Comparison of ENCODE assay signal across 29 cellular contexts in genomic region chr3:82461049-82461889, GRCh38.
"Had no signal": no experiment of that assay in that cellular context is flagged by ENCODE, and none has a peak within 500 bp of the region (broad histone marks: within the 10 kb centered on the region; RNA-seq: fewer than 3 reads in every experiment).

No MANE protein-coding gene starts in this region.

- H3K4me1 Mint-ChIP-seq: activated naive CD8-positive, alpha-beta T cell treated with anti-CD3 and anti-CD28 coated beads, Interleukin-2, amount 50 U/mL, for 24 hours; natural killer cell; stimulated activated effector memory CD8-positive, alpha-beta T cell treated with anti-CD3 and anti-CD28 coated beads, Interleukin-12 subunit alpha, Interleukin-12 subunit beta, amount 100 ng/mL, for 72 hours; stimulated activated naive CD8-positive, alpha-beta T cell treated with anti-CD3 and anti-CD28 coated beads, Interleukin-15, amount 100 ng/mL, for 72 hours had no signal

- H3K9me3 ChIP-seq: body of pancreas, gastroesophageal sphincter, suprapubic skin, tibial nerve had no signal

- H2AFZ ChIP-seq: parathyroid adenoma had no signal

- H3K27ac Mint-ChIP-seq: activated CD4-positive, alpha-beta memory T cell treated with anti-CD3 and anti-CD28 coated beads for 36 hours; activated naive CD8-positive, alpha-beta T cell treated with anti-CD3 and anti-CD28 coated beads, Interleukin-2, amount 50 U/mL, for 24 hours; endodermal cell; natural killer cell; stimulated activated effector memory CD8-positive, alpha-beta T cell treated with anti-CD3 and anti-CD28 coated beads, Interleukin-12 subunit alpha, Interleukin-12 subunit beta, amount 100 ng/mL, for 72 hours; stimulated activated naive CD8-positive, alpha-beta T cell treated with anti-CD3 and anti-CD28 coated beads, Interleukin-15, amount 100 ng/mL, for 72 hours had no signal

- DNase-seq: activated CD4-positive, alpha-beta memory T cell treated with anti-CD3 and anti-CD28 coated beads for 36 hours; activated CD4-positive, alpha-beta T cell treated with anti-CD3 and anti-CD28 coated beads for 4 hours; activated CD4-positive, CD25-positive, alpha-beta regulatory T cell; activated effector memory CD4-positive, alpha-beta T cell treated with anti-CD3 and anti-CD28 coated beads, Interleukin-2, amount 50 U/mL, for 16 hours; activated naive CD4-positive, alpha-beta T cell treated with anti-CD3 and anti-CD28 coated beads, Interleukin-2, amount 50 U/mL, for 16 hours; activated naive CD8-positive, alpha-beta T cell treated with anti-CD3 and anti-CD28 coated beads, Interleukin-2, amount 50 U/mL, for 24 hours; anterior cingulate cortex; body of pancreas; cortex of kidney; endodermal cell; head of caudate nucleus; hypothalamus; islet precursor cell; left colon; natural killer cell; nucleus accumbens; small intestine; stimulated activated CD4-positive, alpha-beta T cell treated with anti-CD3 and anti-CD28 coated beads, Interleukin-2, amount 100 ng/mL, for 24 hours; stimulated activated naive CD8-positive, alpha-beta T cell treated with anti-CD3 and anti-CD28 coated beads, Interleukin-15, amount 100 ng/mL, for 72 hours; T1000 had no signal

- H3K36me3 Mint-ChIP-seq: activated CD4-positive, alpha-beta memory T cell treated with anti-CD3 and anti-CD28 coated beads for 36 hours; stimulated activated effector memory CD8-positive, alpha-beta T cell treated with anti-CD3 and anti-CD28 coated beads, Interleukin-12 subunit alpha, Interleukin-12 subunit beta, amount 100 ng/mL, for 72 hours had no signal

- H3K27me3 Mint-ChIP-seq: activated CD4-positive, alpha-beta memory T cell treated with anti-CD3 and anti-CD28 coated beads for 36 hours; activated naive CD8-positive, alpha-beta T cell treated with anti-CD3 and anti-CD28 coated beads, Interleukin-2, amount 50 U/mL, for 24 hours; stimulated activated naive CD8-positive, alpha-beta T cell treated with anti-CD3 and anti-CD28 coated beads, Interleukin-15, amount 100 ng/mL, for 72 hours had no signal

- H3K36me3 ChIP-seq: cardiac muscle cell, gastroesophageal sphincter, suprapubic skin, tibial nerve had no signal

- H3K27me3 ChIP-seq: body of pancreas, cardiac muscle cell, gastroesophageal sphincter, suprapubic skin, tibial nerve had no signal

- H3K4me3 ChIP-seq: body of pancreas, cardiac muscle cell, gastroesophageal sphincter, lung, suprapubic skin, tibial nerve had no signal

- H3K79me2 ChIP-seq: parathyroid adenoma had no signal

- H3K4me3 Mint-ChIP-seq: activated CD4-positive, alpha-beta memory T cell treated with anti-CD3 and anti-CD28 coated beads for 36 hours; activated naive CD8-positive, alpha-beta T cell treated with anti-CD3 and anti-CD28 coated beads, Interleukin-2, amount 50 U/mL, for 24 hours; endodermal cell; natural killer cell; stimulated activated effector memory CD8-positive, alpha-beta T cell treated with anti-CD3 and anti-CD28 coated beads, Interleukin-12 subunit alpha, Interleukin-12 subunit beta, amount 100 ng/mL, for 72 hours; stimulated activated naive CD8-positive, alpha-beta T cell treated with anti-CD3 and anti-CD28 coated beads, Interleukin-15, amount 100 ng/mL, for 72 hours had no signal

- H3K4me1 ChIP-seq: body of pancreas, gastroesophageal sphincter, parathyroid adenoma, suprapubic skin, tibial nerve had no signal

- ATAC-seq: activated naive CD8-positive, alpha-beta T cell treated with anti-CD3 and anti-CD28 coated beads, Interleukin-2, amount 50 U/mL, for 24 hours; body of pancreas; gastroesophageal sphincter; left colon; natural killer cell; sciatic nerve; stimulated activated effector memory CD8-positive, alpha-beta T cell treated with anti-CD3 and anti-CD28 coated beads, Interleukin-12 subunit alpha, Interleukin-12 subunit beta, amount 100 ng/mL, for 72 hours; stimulated activated naive CD8-positive, alpha-beta T cell treated with anti-CD3 and anti-CD28 coated beads, Interleukin-15, amount 100 ng/mL, for 72 hours had no signal

- H3K9ac ChIP-seq: parathyroid adenoma had no signal

- H3K27ac ChIP-seq: body of pancreas, cardiac muscle cell, epithelial cell of prostate, gastroesophageal sphincter, parathyroid adenoma, suprapubic skin, tibial nerve had no signal
